7 cellular contexts compared by ENCODE assay signal in the genomic region with DNA sequence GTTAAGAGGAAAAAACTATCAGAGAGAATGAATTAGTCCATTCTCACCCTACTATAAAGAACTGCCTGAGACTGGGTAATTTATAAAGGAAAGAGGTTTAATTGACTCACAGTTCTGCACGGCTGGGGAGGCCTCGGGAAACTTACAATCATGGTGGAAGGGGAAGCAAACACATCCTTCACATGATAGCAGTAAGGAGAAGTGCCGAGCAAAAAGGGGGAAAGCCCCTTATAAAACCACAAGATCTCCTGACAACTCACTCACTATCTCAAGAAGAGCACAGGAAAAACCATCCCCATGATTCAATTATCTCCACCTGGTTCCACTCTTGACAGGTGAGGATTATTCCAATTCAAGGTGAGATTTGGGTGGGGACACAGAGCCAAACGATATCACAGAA. TPM values are rescaled to one million over a fixed set of nuclear protein-coding genes. Genes with fewer than 3 reads are reported as not detected.
DNase-seq lines count a peak whose midpoint lies in the region; ATAC-seq, FAIRE-seq and TF ChIP-seq lines count a peak whose summit lies in the region.
"Not testable (repeated sequence)": the region's sequence is repeated elsewhere in the genome, so short reads cannot be mapped to it uniquely, and the experiment has no call there.
"Had no signal": no experiment of that assay in that cellular context is flagged by ENCODE, and none has a peak within 500 bp of the region (broad histone marks: within the 10 kb centered on the region; RNA-seq: fewer than 3 reads in every experiment).

No MANE protein-coding gene starts in this region.

- H2AFZ ChIP-seq in OCI-LY3 (ENCODE audit: low read depth, low read length); GM12878 (ENCODE audit: control insufficient read depth, low read depth, low read length): not testable (repeated sequence)

- not testable (repeated sequence) for TF ChIP-seq RAD21 in GM12878 (IDR thresholded peaks at IDR 0.05; ENCODE audit: insufficient read depth, low read depth, low read length)

- intact Hi-C loops in CD14-positive monocyte (cut with micrococcal nuclease); GM12878 (cut with micrococcal nuclease; ENCODE audit: unreplicated experiment); naive thymus-derived CD4-positive, alpha-beta T cell (cut with micrococcal nuclease): not testable (repeated sequence)
- intact Hi-C loops in Calu3 (cut with micrococcal nuclease; ENCODE audit: unreplicated experiment): loop anchor here (1.0 kb wide), 1 partner anchor 11 kb away; no protein-coding TSS in a partner anchor

- H3K27ac ChIP-seq in OCI-LY3 (ENCODE audit: low read length): peak overlapping the region; percentile 8; the same call in 1 of the 2 replicates
- not testable (repeated sequence) for H3K27ac ChIP-seq in GM12878 (ENCODE audit: control insufficient read depth, insufficient read depth); naive thymus-derived CD4-positive, alpha-beta T cell (ENCODE audit: low read depth, low read length)

- not testable (repeated sequence) for H3K9ac ChIP-seq in OCI-LY3 (ENCODE audit: low read length); GM12878 (ENCODE audit: control insufficient read depth, insufficient read depth, low read length)

- not testable (repeated sequence) for TF ChIP-seq EP300 in GM12878 (IDR thresholded peaks at IDR 0.05; ENCODE audit: borderline replicate concordance in 1 of 2, control insufficient read depth in 1 of 2, low read depth in 2 of 2, low read length in 2 of 2)

- H3K4me2 ChIP-seq in OCI-LY3 (ENCODE audit: low read length); GM12878 (ENCODE audit: control insufficient read depth, insufficient read depth): not testable (repeated sequence)

- not testable (repeated sequence) for H4K20me1 ChIP-seq in OCI-LY3 (ENCODE audit: insufficient read depth, low read length); GM12878 (ENCODE audit: control insufficient read depth, insufficient read depth)

- SMC1A ChIA-PET in GM12878 (lab: Charles Lee; ENCODE audit: uncharacterized antibody, unreplicated experiment): interaction anchor here (1.0 to 1.1 kb wide), 2 partner anchors 10 to 16 kb away, joined by 3 read pairs; no protein-coding TSS in a partner anchor

- WGBS in GM12878 (ENCODE audit: insufficient coverage, insufficient replicate concordance, low lambda C conversion rate, missing lambda C conversion rate): 32% methylated on average over 4 of the region's 4 CpGs

- peaks cover 30% of the 10 kb centered on the region for H3K36me3 ChIP-seq in OCI-LY3 (replicated peaks; ENCODE audit: low read depth, low read length)
- not testable (repeated sequence) for H3K36me3 ChIP-seq in GM12878 (ENCODE audit: control insufficient read depth in 2 of 2, insufficient read depth in 2 of 2, low read length in 1 of 2); naive thymus-derived CD4-positive, alpha-beta T cell (ENCODE audit: control insufficient read depth in 2 of 3, insufficient read depth in 3 of 3, low read length in 3 of 3)

- not testable (repeated sequence) for H3K27me3 Mint-ChIP-seq in CD14-positive monocyte (ENCODE audit: low read depth in 3 of 3); Calu3 (ENCODE audit: unreplicated experiment); naive thymus-derived CD4-positive, alpha-beta T cell; stimulated activated naive B cell treated with anti-CD40 and anti-IgM and Interleukin-4, amounts not matched to agents 10 μg/mL and 1 μg/mL and 100 μg/mL, for 72 hours

- H3K9me3 ChIP-seq in OCI-LY3 (ENCODE audit: insufficient read depth, low read length); naive thymus-derived CD4-positive, alpha-beta T cell (ENCODE audit: control insufficient read depth in 2 of 3, low read length in 3 of 3): not testable (repeated sequence)
- peaks cover 32% of the 10 kb centered on the region for H3K9me3 ChIP-seq in GM12878 (replicated peaks; ENCODE audit: control insufficient read depth, insufficient read depth, low read length)

- H3K4me3 ChIP-seq in OCI-LY3 (ENCODE audit: low read length); GM12878; naive thymus-derived CD4-positive, alpha-beta T cell (ENCODE audit: low read length): not testable (repeated sequence)

- BruUV-seq in Calu3 (replicated peaks; lab: Mats Ljungman, UMichigan); GM12878 (replicated peaks; lab: Mats Ljungman, UMichigan): not testable (repeated sequence)

- DNase-seq in CD14-positive monocyte (ENCODE audit: low spot score): peak; percentile 67
- DNase-seq in Calu3; GM12878 (ENCODE audit: low read depth, low spot score); naive thymus-derived CD4-positive, alpha-beta T cell; stimulated activated naive B cell treated with anti-CD40 and anti-IgM and Interleukin-4, amounts not matched to agents 10 μg/mL and 1 μg/mL and 100 μg/mL, for 72 hours: not testable (repeated sequence)

- in situ Hi-C loops in GM12878 (cut with MboI): not testable (repeated sequence)

- RAD21 ChIA-PET in GM12878 (lab: Charles Lee; ENCODE audit: unreplicated experiment): not testable (repeated sequence)

- not testable (repeated sequence) for FAIRE-seq in GM12878 (lab: Jason Lieb, UNC)

- POLR2A ChIA-PET in GM12878 (lab: Charles Lee): interaction anchor here (1.1 to 1.2 kb wide), 2 partner anchors 14 to 25 kb away, joined by 3 to 4 read pairs; no protein-coding TSS in a partner anchor
- POLR2A ChIA-PET in naive thymus-derived CD4-positive, alpha-beta T cell (lab: Charles Lee): not testable (repeated sequence)

- H3K9me3 Mint-ChIP-seq in CD14-positive monocyte: peaks cover 10 to 21% (median 14%) of the 10 kb centered on the region in 7 donors
- H3K9me3 Mint-ChIP-seq in Calu3 (ENCODE audit: low read depth, unreplicated experiment): peaks cover 11% of the 10 kb centered on the region
- peaks cover 2 to 17% (median 5%) of the 10 kb centered on the region in 11 donors for H3K9me3 Mint-ChIP-seq in naive thymus-derived CD4-positive, alpha-beta T cell
- H3K9me3 Mint-ChIP-seq in stimulated activated naive B cell treated with anti-CD40 and anti-IgM and Interleukin-4, amounts not matched to agents 10 μg/mL and 1 μg/mL and 100 μg/mL, for 72 hours: peaks cover 15 to 18% of the 10 kb centered on the region in 2 donors

- ATAC-seq in GM12878: peak; percentile 31
- peak; percentile 42 for ATAC-seq in naive thymus-derived CD4-positive, alpha-beta T cell
- peak; percentile 61 to 62 for ATAC-seq in stimulated activated naive B cell treated with anti-CD40 and anti-IgM and Interleukin-4, amounts not matched to agents 10 μg/mL and 1 μg/mL and 100 μg/mL, for 72 hours (replicated peaks)

- H3K36me3 Mint-ChIP-seq in CD14-positive monocyte; naive thymus-derived CD4-positive, alpha-beta T cell: not testable (repeated sequence)
- peaks cover 45% of the 10 kb centered on the region for H3K36me3 Mint-ChIP-seq in Calu3 (ENCODE audit: insufficient read depth, unreplicated experiment)
- H3K36me3 Mint-ChIP-seq in stimulated activated naive B cell treated with anti-CD40 and anti-IgM and Interleukin-4, amounts not matched to agents 10 μg/mL and 1 μg/mL and 100 μg/mL, for 72 hours: peaks cover 9 to 20% of the 10 kb centered on the region in 2 donors

- H3K27ac Mint-ChIP-seq in CD14-positive monocyte (peak overlapping the region in 6 of 7 donors; percentile 4 to 66 (median 28)), Calu3 (ENCODE audit: unreplicated experiment) (peak overlapping the region; percentile 23)
- not testable (repeated sequence) for H3K27ac Mint-ChIP-seq in naive thymus-derived CD4-positive, alpha-beta T cell
- H3K27ac Mint-ChIP-seq in stimulated activated naive B cell treated with anti-CD40 and anti-IgM and Interleukin-4, amounts not matched to agents 10 μg/mL and 1 μg/mL and 100 μg/mL, for 72 hours: peak overlapping the region; percentile 49

- not testable (repeated sequence) for H3K4me3 Mint-ChIP-seq in CD14-positive monocyte; Calu3 (ENCODE audit: low read depth, unreplicated experiment); naive thymus-derived CD4-positive, alpha-beta T cell; stimulated activated naive B cell treated with anti-CD40 and anti-IgM and Interleukin-4, amounts not matched to agents 10 μg/mL and 1 μg/mL and 100 μg/mL, for 72 hours

- not testable (repeated sequence) for TF ChIP-seq POLR2A in GM12878 (IDR thresholded peaks at IDR 0.05; ENCODE audit: low read depth, low read length)

- CTCF ChIA-PET in Calu3 (lab: Charles Lee) (interaction anchor here (0.7 kb wide), 1 partner anchor 112 kb away, joined by 3 read pairs; no protein-coding TSS in a partner anchor), GM12878 (lab: Yijun Ruan, JAX) (interaction anchor here (1.0 kb wide), 1 partner anchor 15 kb away, joined by 7 read pairs; no protein-coding TSS in a partner anchor)
- CTCF ChIA-PET in naive thymus-derived CD4-positive, alpha-beta T cell (lab: Charles Lee): not testable (repeated sequence)

- not testable (repeated sequence) for H3K27me3 ChIP-seq in OCI-LY3 (ENCODE audit: low read depth, low read length); GM12878 (replicated peaks in 1 of 2; ENCODE audit: control insufficient read depth in 2 of 2, insufficient read depth in 2 of 2, low read length in 1 of 2); naive thymus-derived CD4-positive, alpha-beta T cell (ENCODE audit: control insufficient read depth in 2 of 2, insufficient read depth in 2 of 2, low read length in 2 of 2)

- H3K4me1 Mint-ChIP-seq in CD14-positive monocyte (peaks cover 17% of the 10 kb centered on the region), Calu3 (ENCODE audit: low read depth, unreplicated experiment) (peaks cover 45% of the 10 kb centered on the region)
- not testable (repeated sequence) for H3K4me1 Mint-ChIP-seq in naive thymus-derived CD4-positive, alpha-beta T cell
- H3K4me1 Mint-ChIP-seq in stimulated activated naive B cell treated with anti-CD40 and anti-IgM and Interleukin-4, amounts not matched to agents 10 μg/mL and 1 μg/mL and 100 μg/mL, for 72 hours: peaks cover 23 to 40% of the 10 kb centered on the region in 2 donors

- H3K4me1 ChIP-seq in OCI-LY3 (ENCODE audit: low read length) (peaks cover 32% of the 10 kb centered on the region), GM12878 (ENCODE audit: control insufficient read depth, insufficient read depth, low read length) (peaks cover 11% of the 10 kb centered on the region)
- H3K4me1 ChIP-seq in naive thymus-derived CD4-positive, alpha-beta T cell (ENCODE audit: control insufficient read depth in 2 of 2, insufficient read depth in 2 of 2, low read length in 2 of 2): not testable (repeated sequence)

- not testable (repeated sequence) for TF ChIP-seq CTCF in CD14-positive monocyte (IDR thresholded peaks at IDR 0.05); Calu3 (IDR thresholded peaks at IDR 0.05; ENCODE audit: unreplicated experiment); OCI-LY3 (IDR thresholded peaks at IDR 0.05; ENCODE audit: low read depth, low read length); GM12878 (IDR thresholded peaks at IDR 0.05 in 2 of 3, conservative IDR thresholded peaks at IDR 0.05 in 1 of 3; ENCODE audit: control insufficient read depth in 2 of 3, extremely low read depth in 1 of 3, insufficient read depth in 1 of 3, low read depth in 3 of 3, low read length in 3 of 3)

- H3K79me2 ChIP-seq in OCI-LY3 (ENCODE audit: low read length): not testable (repeated sequence)
- peaks cover 36% of the 10 kb centered on the region for H3K79me2 ChIP-seq in GM12878 (ENCODE audit: control insufficient read depth, insufficient read depth, low read length)

RNA-seq across cellular contexts. Expression of a gene that starts 29.3 kb away (rescaled TPM):
- polyA plus RNA-seq in CD14-positive monocyte (not detected), GM12878 (2011; rRNA removed) (61.1 and 99.6 TPM in 2 replicates), GM12878 (2014; fragmentation: Illumina TruSeq; extraction: Trizol) (14.4 and 16.0 TPM in 2 replicates), GM12878 (2014; fragmentation: Nextera tagmentation; extraction: Ambion mirVana) (10 to 100 TPM in 1 of 2 experiments, 1 to 10 TPM in 1; 6.0 to 10.9 TPM), GM12878 (2014; rRNA removed) (6.5 and 8.0 TPM in 2 replicates), GM12878 (2016; fragmentation: Nextera tagmentation; extraction: Ambion mirVana) (10 to 100 TPM in 1 of 2 experiments, 1 to 10 TPM in 1; 9.0 to 11.0 TPM)
- total RNA-seq in Calu3 (2022) (190 and 199 TPM in 2 replicates), GM12878 (2014; rRNA removed) (23.7 and 31.0 TPM in 2 replicates), GM12878 (2014; rRNA removed; fragmentation: Illumina TruSeq; extraction: Trizol) (47.7 and 47.8 TPM in 2 replicates), GM12878 (2021) (26.6 and 27.6 TPM in 2 replicates)
- total RNA-seq in GM12878 (2013; cell fraction: nucleolus; rRNA removed): 593 and 645 TPM in 2 replicates
- 2.0 TPM for polyA plus RNA-seq in GM12878 (2011; ENCODE audit: low read depth)
- polyA plus RNA-seq in GM12878 (2011; cell fraction: cytosol; rRNA removed): 20.5 and 20.6 TPM in 2 replicates
- 47.9 and 49.9 TPM in 2 replicates for polyA plus RNA-seq in GM12878 (2011; cell fraction: nucleus; rRNA removed)
- 2.8 and 4.0 TPM in 2 replicates for polyA plus RNA-seq in GM12878 (2012)
- polyA minus RNA-seq in GM12878 (2011; rRNA and poly(A)+ RNA removed): 172 and 187 TPM in 2 replicates
- polyA minus RNA-seq in GM12878 (2011; cell fraction: cytosol; rRNA and poly(A)+ RNA removed): 79.0 and 99.2 TPM in 2 replicates
- 139 and 207 TPM in 2 replicates for polyA minus RNA-seq in GM12878 (2011; cell fraction: nucleus; rRNA and poly(A)+ RNA removed)
- total RNA-seq in naive thymus-derived CD4-positive, alpha-beta T cell: under 1 TPM; 0.08 to 0.24 (median 0.15) TPM
- under 1 TPM; 0.03 to 0.08 TPM for polyA plus RNA-seq in naive thymus-derived CD4-positive, alpha-beta T cell
- polyA plus RNA-seq: BJ had no signal

Comparison
In these comparisons a context has a peak if more than half of its experiments do, and no peak if none do; other contexts are left out.
1. RNA of a gene that starts 29.3 kb away (total RNA-seq): 190 to 199 TPM in Calu3 and 23.7 to 645 TPM in GM12878; 0.08 to 0.24 TPM in naive thymus-derived CD4-positive, alpha-beta T cell; every median in the first group is over 10 times any median in the second.
2. Peak in every context shown above with its lines, with median percentiles within 50 percentile points of each other: ATAC-seq.